8 cellular contexts compared by ENCODE assay signal in the genomic region with DNA sequence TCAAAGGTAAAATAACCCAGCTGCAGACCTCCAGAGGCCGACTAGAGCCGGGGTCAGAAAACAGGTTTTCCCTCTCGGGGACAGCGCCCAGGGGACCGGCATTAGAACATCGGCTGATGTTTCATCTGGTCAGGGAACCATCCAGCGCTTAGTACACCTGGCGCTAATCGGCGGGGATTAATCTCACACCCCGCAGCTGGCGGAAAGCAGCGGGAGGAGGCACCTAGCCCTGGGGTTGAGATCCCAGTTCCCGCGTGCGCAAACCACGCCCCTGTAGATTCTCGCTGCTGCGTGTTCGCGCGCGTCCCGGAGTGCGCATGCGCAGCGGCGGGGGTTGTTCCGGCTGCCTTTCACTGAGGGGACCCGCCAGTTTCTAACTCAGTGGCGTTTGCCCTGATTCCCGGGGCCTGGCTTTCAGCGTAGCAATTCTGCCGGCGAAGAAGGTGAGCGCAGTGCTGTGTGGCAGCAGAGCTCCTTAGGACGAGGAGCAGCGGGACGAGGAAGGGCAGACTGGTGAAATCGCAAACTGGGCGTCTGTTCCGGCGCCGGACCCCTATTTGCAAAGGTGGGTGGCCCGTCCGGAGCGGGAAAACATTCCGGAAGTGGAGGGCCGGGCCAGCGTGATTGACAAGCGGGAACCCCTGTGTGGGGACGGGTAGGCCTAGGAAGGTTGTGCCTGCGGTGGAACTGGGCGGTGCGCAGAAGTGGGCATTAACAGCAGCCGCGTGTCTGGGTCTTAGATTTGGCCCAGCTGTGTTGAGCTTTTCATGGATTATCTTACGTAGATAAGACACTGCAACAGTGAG. TPM values are rescaled to one million over a fixed set of nuclear protein-coding genes. Genes with fewer than 3 reads are reported as not detected.
A peak's percentile ranks its signal among the peaks of the same experiment; 100 is the strongest.
DNase-seq lines count a peak whose midpoint lies in the region; ATAC-seq, FAIRE-seq and TF ChIP-seq lines count a peak whose summit lies in the region.
"Not testable (repeated sequence)": the region's sequence is repeated elsewhere in the genome, so short reads cannot be mapped to it uniquely, and the experiment has no call there.

A gene (plus strand): TSS at position 334 of the 806 bp plus-strand sequence. CDS start 4,534 bp downstream, outside the sequence.

- not testable (repeated sequence) for FAIRE-seq in urothelium cell line (lab: Jason Lieb, UNC)

- TF ChIP-seq POLR2A in GM15510 (IDR thresholded peaks at IDR 0.05; ENCODE audit: borderline replicate concordance, extremely low read depth, insufficient read length) = peak; percentile 62

- peak; percentile 91 for ATAC-seq in HG02884 (IDR thresholded peaks at IDR 0.05; ENCODE audit: unreplicated experiment)
- peak; percentile 98 for ATAC-seq in left ventricle myocardium superior

- intact Hi-C loops in T-helper 1 cell treated with Interleukin-12 subunit alpha and Interleukin-12 subunit beta and Interleukin-4 antibody, amounts not matched to agents 30 ng/mL and 1 ng/mL, for 36 hours (cut with micrococcal nuclease) = loop anchor here (1.0 to 5.0 kb wide), 11 partner anchors 43 to 1971 kb away; a partner anchor contains a TSS
- intact Hi-C loops in left ventricle myocardium superior (cut with micrococcal nuclease) = not testable (repeated sequence)

- DNase-seq in NCI-H1694 (lab: John Stamatoyannopoulos, UW) (peak; percentile 96), amniotic epithelial cell (ENCODE audit: low read depth) (peak; percentile 91), left ventricle myocardium superior (peak; percentile 93), pulmonary artery endothelial cell (ENCODE audit: low read depth, low spot score) (peak; percentile 67), urothelium cell line (ENCODE audit: low spot score) (peak; percentile 89)

RNA-seq across cellular contexts. Expression of the gene that starts here (rescaled TPM):
- 126 and 131 TPM in 2 replicates for total RNA-seq in T-helper 1 cell treated with Interleukin-12 subunit alpha and Interleukin-12 subunit beta and Interleukin-4 antibody, amounts not matched to agents 30 ng/mL and 1 ng/mL, for 36 hours
- 5.0 TPM for total RNA-seq in left ventricle myocardium superior
- 18.9 and 28.3 TPM in 2 replicates for total RNA-seq in pulmonary artery endothelial cell

Comparison
In these comparisons a context has a peak if more than half of its experiments do, and no peak if none do; other contexts are left out.
1. Peak in every context shown above with its lines: DNase-seq and ATAC-seq.